Comparison of ENCODE assay signal across 1 cellular context in the genomic region with DNA sequence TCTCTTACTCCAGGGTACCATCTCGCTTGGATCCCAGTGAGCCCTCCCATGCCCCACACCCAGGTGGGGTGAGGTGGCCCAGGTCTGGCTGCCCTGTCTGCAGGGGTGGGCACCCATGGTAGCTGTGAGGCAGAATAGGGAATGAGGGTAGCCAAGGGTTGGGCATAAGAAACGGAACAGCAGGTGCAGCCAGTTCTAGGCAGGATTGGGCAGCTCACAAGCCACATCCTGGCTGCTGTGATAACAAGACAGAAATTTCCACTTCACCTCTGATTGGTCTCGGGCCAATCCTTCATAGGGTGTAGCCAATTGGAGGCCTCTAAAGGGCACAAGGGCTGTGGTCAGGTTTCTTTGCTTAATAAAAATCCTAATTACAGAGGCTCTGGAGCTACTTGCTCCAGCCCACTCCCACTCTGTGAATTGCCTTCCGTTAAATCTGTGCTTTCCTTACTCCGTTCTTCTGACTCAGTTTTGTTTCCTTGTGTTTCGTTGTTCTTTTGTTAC.
TF ChIP-seq lines count a peak whose summit lies in the region.

No MANE protein-coding gene starts in this region.

TF ChIP-seq in H1, 55 proteins besides CTCF, POLR2A, EP300 and RAD21:
- TF ChIP-seq RNF2 (IDR thresholded peaks at IDR 0.05; ENCODE audit: borderline replicate concordance, low read depth, low read length, missing control alignments, poor library complexity, severe bottlenecking) (no peak), SP2 (IDR thresholded peaks at IDR 0.05; ENCODE audit: low read length) (peak; percentile 20; the same call in 1 of the 2 replicates), POU5F1 (IDR thresholded peaks at IDR 0.05; ENCODE audit: low read depth, low read length) (no peak), SRF (IDR thresholded peaks at IDR 0.05; ENCODE audit: low read depth, low read length) (no peak), RBBP5 (IDR thresholded peaks at IDR 0.05; ENCODE audit: borderline replicate concordance, low read depth, low read length) (no peak), EZH2 (IDR thresholded peaks at IDR 0.05; ENCODE audit: low read depth, low read length, severe bottlenecking) (no peak), YY1 (IDR thresholded peaks at IDR 0.05; ENCODE audit: low read depth, low read length) (no peak), JUN (IDR thresholded peaks at IDR 0.05; ENCODE audit: low read depth, low read length) (0 out of 2 replicates have a peak, but pooled peaks have one; percentile 3), SP1 (IDR thresholded peaks at IDR 0.05; ENCODE audit: low read depth, low read length) (peak; percentile 92), HDAC6 (IDR thresholded peaks at IDR 0.05; ENCODE audit: low read depth, low read length) (no peak), CHD2 (IDR thresholded peaks at IDR 0.05; ENCODE audit: low read length) (peak; percentile 65; the same call in 1 of the 2 replicates), GTF2F1 (IDR thresholded peaks at IDR 0.05; ENCODE audit: borderline replicate concordance, low read depth, low read length) (no peak)
- TF ChIP-seq, protein P1, sequence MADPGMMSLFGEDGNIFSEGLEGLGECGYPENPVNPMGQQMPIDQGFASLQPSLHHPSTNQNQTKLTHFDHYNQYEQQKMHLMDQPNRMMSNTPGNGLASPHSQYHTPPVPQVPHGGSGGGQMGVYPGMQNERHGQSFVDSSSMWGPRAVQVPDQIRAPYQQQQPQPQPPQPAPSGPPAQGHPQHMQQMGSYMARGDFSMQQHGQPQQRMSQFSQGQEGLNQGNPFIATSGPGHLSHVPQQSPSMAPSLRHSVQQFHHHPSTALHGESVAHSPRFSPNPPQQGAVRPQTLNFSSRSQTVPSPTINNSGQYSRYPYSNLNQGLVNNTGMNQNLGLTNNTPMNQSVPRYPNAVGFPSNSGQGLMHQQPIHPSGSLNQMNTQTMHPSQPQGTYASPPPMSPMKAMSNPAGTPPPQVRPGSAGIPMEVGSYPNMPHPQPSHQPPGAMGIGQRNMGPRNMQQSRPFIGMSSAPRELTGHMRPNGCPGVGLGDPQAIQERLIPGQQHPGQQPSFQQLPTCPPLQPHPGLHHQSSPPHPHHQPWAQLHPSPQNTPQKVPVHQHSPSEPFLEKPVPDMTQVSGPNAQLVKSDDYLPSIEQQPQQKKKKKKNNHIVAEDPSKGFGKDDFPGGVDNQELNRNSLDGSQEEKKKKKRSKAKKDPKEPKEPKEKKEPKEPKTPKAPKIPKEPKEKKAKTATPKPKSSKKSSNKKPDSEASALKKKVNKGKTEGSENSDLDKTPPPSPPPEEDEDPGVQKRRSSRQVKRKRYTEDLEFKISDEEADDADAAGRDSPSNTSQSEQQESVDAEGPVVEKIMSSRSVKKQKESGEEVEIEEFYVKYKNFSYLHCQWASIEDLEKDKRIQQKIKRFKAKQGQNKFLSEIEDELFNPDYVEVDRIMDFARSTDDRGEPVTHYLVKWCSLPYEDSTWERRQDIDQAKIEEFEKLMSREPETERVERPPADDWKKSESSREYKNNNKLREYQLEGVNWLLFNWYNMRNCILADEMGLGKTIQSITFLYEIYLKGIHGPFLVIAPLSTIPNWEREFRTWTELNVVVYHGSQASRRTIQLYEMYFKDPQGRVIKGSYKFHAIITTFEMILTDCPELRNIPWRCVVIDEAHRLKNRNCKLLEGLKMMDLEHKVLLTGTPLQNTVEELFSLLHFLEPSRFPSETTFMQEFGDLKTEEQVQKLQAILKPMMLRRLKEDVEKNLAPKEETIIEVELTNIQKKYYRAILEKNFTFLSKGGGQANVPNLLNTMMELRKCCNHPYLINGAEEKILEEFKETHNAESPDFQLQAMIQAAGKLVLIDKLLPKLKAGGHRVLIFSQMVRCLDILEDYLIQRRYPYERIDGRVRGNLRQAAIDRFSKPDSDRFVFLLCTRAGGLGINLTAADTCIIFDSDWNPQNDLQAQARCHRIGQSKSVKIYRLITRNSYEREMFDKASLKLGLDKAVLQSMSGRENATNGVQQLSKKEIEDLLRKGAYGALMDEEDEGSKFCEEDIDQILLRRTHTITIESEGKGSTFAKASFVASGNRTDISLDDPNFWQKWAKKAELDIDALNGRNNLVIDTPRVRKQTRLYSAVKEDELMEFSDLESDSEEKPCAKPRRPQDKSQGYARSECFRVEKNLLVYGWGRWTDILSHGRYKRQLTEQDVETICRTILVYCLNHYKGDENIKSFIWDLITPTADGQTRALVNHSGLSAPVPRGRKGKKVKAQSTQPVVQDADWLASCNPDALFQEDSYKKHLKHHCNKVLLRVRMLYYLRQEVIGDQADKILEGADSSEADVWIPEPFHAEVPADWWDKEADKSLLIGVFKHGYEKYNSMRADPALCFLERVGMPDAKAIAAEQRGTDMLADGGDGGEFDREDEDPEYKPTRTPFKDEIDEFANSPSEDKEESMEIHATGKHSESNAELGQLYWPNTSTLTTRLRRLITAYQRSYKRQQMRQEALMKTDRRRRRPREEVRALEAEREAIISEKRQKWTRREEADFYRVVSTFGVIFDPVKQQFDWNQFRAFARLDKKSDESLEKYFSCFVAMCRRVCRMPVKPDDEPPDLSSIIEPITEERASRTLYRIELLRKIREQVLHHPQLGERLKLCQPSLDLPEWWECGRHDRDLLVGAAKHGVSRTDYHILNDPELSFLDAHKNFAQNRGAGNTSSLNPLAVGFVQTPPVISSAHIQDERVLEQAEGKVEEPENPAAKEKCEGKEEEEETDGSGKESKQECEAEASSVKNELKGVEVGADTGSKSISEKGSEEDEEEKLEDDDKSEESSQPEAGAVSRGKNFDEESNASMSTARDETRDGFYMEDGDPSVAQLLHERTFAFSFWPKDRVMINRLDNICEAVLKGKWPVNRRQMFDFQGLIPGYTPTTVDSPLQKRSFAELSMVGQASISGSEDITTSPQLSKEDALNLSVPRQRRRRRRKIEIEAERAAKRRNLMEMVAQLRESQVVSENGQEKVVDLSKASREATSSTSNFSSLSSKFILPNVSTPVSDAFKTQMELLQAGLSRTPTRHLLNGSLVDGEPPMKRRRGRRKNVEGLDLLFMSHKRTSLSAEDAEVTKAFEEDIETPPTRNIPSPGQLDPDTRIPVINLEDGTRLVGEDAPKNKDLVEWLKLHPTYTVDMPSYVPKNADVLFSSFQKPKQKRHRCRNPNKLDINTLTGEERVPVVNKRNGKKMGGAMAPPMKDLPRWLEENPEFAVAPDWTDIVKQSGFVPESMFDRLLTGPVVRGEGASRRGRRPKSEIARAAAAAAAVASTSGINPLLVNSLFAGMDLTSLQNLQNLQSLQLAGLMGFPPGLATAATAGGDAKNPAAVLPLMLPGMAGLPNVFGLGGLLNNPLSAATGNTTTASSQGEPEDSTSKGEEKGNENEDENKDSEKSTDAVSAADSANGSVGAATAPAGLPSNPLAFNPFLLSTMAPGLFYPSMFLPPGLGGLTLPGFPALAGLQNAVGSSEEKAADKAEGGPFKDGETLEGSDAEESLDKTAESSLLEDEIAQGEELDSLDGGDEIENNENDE (IDR thresholded peaks at IDR 0.05; ENCODE audit: insufficient replicate concordance, low read length): no peak
- TF ChIP-seq, protein P2, sequence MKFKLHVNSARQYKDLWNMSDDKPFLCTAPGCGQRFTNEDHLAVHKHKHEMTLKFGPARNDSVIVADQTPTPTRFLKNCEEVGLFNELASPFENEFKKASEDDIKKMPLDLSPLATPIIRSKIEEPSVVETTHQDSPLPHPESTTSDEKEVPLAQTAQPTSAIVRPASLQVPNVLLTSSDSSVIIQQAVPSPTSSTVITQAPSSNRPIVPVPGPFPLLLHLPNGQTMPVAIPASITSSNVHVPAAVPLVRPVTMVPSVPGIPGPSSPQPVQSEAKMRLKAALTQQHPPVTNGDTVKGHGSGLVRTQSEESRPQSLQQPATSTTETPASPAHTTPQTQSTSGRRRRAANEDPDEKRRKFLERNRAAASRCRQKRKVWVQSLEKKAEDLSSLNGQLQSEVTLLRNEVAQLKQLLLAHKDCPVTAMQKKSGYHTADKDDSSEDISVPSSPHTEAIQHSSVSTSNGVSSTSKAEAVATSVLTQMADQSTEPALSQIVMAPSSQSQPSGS (IDR thresholded peaks at IDR 0.05; ENCODE audit: low read length): no peak
